Comparison of ENCODE assay signal across 23 cellular contexts in genomic region chr3:47705391-47705790, GRCh38.
DNase-seq lines count a peak whose midpoint lies in the region; ATAC-seq, FAIRE-seq and TF ChIP-seq lines count a peak whose summit lies in the region.
"Had no signal": no experiment of that assay in that cellular context is flagged by ENCODE, and none has a peak within 500 bp of the region (broad histone marks: within the 10 kb centered on the region; RNA-seq: fewer than 3 reads in every experiment).

No MANE protein-coding gene starts in this region.

- H3K9me3 ChIP-seq in upper lobe of right lung, result no peaks in the 10 kb centered on the region
- H3K9me3 ChIP-seq: BE2C had no signal

- no peak for TF ChIP-seq CTCF in VCaP (conservative IDR thresholded peaks at IDR 0.05)
- no peak for TF ChIP-seq CTCF in upper lobe of right lung (IDR thresholded peaks at IDR 0.05)
- no peak for TF ChIP-seq CTCF in glutamatergic neuron (IDR thresholded peaks at IDR 0.05; ENCODE audit: partially characterized antibody, unreplicated experiment)

- no peak overlapping the region for H3K27ac Mint-ChIP-seq in glutamatergic neuron (ENCODE audit: unreplicated experiment)

- H3K4me1 Mint-ChIP-seq in glutamatergic neuron (ENCODE audit: low read depth, unreplicated experiment), result no peaks in the 10 kb centered on the region

- no peaks in the 10 kb centered on the region for H3K4me1 ChIP-seq in upper lobe of right lung
- H3K4me1 ChIP-seq: BE2C had no signal

- intact Hi-C loops in upper lobe of right lung (cut with DNase I), result no loop called here

- H3K36me3 Mint-ChIP-seq in glutamatergic neuron (ENCODE audit: unreplicated experiment), result no peaks in the 10 kb centered on the region

- H3K36me3 ChIP-seq in upper lobe of right lung, result peaks cover 76% of the 10 kb centered on the region

- H3K4me3 ChIP-seq in upper lobe of right lung, result no peak overlapping the region

- H3K9me3 Mint-ChIP-seq in glutamatergic neuron (ENCODE audit: unreplicated experiment), result no peaks in the 10 kb centered on the region
- H3K9me3 Mint-ChIP-seq: CD4-positive, CD25-positive, alpha-beta regulatory T cell had no signal

- H3K27me3 ChIP-seq in upper lobe of right lung, result no peaks in the 10 kb centered on the region
- H3K27me3 ChIP-seq: BE2C had no signal

- peak; percentile 15 for FAIRE-seq in frontal cortex (lab: Jason Lieb, UNC)
- FAIRE-seq: A204.1, GM12891, GM18507, H1, HepG2 had no signal

- no peak overlapping the region for H3K4me3 Mint-ChIP-seq in glutamatergic neuron (ENCODE audit: unreplicated experiment)
- H3K4me3 Mint-ChIP-seq: CD4-positive, CD25-positive, alpha-beta regulatory T cell had no signal

- H3K27ac ChIP-seq in VCaP, result peak overlapping the region; percentile 93
- H3K27ac ChIP-seq in upper lobe of right lung, result no peak overlapping the region

- peak; percentile 23 for DNase-seq in SIG-M5 treated with dmso at 0.1 percent for 504 hours (lab: John Stamatoyannopoulos, UW; ENCODE audit: unreplicated experiment)
- DNase-seq in SIG-M5 (lab: John Stamatoyannopoulos, UW), result no peak
- DNase-seq in frontal cortex (ENCODE audit: low spot score in 2 of 2), result no peak
- no peak for DNase-seq in upper lobe of right lung
- no peak for DNase-seq in glutamatergic neuron
- no peak for DNase-seq in activated CD4-positive, alpha-beta T cell treated with anti-CD3 and anti-CD28 coated beads, Interleukin-2, amount 50 U/mL, for 48 hours
- DNase-seq: BE2C; Calu3; CD4-positive, CD25-positive, alpha-beta regulatory T cell; KBM-7; NCI-H1048; NCI-H1436; NCI-H2029; NCI-H345; NCI-H524 treated with DMSO at 0.1 percent for 48 hours; SHP77 had no signal

- ATAC-seq in upper lobe of right lung, result peak; percentile 62
- no peak for ATAC-seq in GM18498 (IDR thresholded peaks at IDR 0.05; ENCODE audit: unreplicated experiment)
- ATAC-seq: HepG2 had no signal

- no peaks in the 10 kb centered on the region for H3K27me3 Mint-ChIP-seq in glutamatergic neuron (ENCODE audit: unreplicated experiment)
- H3K27me3 Mint-ChIP-seq: CD4-positive, CD25-positive, alpha-beta regulatory T cell had no signal
